1 cellular context compared by ENCODE assay signal in the genomic region with DNA sequence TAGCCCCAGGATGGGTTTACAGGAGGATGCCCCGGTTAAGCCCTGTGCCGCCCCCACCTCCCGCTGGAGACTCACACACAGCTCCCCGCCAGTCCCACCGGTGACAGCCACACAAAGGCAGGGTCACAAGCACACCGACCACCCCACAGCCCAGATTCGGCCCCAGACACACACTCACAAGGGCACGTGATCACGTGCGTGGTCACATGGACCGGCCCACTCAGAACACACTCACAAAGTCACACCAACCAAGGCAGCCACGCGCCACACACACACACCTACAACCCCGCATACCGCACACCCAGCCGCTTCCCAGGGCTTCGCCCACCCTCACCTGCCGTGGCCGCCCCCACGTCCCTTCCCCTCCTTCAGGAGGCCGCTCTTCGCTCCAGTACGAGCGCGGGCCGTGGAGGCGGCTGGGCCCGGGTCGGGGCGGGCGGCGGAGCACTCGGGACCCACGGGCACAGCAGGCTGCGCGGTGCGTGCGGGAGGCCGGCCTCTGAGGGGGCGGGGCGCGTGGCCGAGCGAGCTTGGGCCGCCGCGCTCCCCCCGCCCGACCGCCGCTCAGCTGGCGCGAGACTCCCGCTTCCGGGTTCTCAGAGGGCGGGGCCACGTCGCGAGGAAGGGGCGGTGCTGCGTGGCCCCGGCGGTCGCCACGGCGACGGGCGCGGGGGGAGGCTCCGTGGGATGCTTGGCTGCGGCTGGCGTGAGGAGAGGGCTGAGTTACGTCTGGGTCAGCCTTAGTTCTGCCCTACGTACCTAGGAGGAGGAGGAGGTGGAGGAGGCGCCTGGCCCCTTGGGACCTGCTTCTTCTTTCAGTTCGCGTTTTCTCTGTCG.
A peak's percentile ranks its signal among the peaks of the same experiment; 100 is the strongest.
TF ChIP-seq lines count a peak whose summit lies in the region.

A gene with protein sequence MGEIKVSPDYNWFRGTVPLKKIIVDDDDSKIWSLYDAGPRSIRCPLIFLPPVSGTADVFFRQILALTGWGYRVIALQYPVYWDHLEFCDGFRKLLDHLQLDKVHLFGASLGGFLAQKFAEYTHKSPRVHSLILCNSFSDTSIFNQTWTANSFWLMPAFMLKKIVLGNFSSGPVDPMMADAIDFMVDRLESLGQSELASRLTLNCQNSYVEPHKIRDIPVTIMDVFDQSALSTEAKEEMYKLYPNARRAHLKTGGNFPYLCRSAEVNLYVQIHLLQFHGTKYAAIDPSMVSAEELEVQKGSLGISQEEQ (minus strand): TSS at position 584 of the 837 bp plus-strand sequence. CDS start 6,345 bp downstream, outside the sequence.

TF ChIP-seq in K562, 482 proteins besides CTCF, POLR2A, EP300 and RAD21 (continued from another document and continues in another):
- TF ChIP-seq, protein P1, sequence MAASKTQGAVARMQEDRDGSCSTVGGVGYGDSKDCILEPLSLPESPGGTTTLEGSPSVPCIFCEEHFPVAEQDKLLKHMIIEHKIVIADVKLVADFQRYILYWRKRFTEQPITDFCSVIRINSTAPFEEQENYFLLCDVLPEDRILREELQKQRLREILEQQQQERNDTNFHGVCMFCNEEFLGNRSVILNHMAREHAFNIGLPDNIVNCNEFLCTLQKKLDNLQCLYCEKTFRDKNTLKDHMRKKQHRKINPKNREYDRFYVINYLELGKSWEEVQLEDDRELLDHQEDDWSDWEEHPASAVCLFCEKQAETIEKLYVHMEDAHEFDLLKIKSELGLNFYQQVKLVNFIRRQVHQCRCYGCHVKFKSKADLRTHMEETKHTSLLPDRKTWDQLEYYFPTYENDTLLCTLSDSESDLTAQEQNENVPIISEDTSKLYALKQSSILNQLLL (CRISPR knock-in tag; IDR thresholded peaks at IDR 0.05; ENCODE audit: borderline replicate concordance), result no peak
- TF ChIP-seq, protein P2, sequence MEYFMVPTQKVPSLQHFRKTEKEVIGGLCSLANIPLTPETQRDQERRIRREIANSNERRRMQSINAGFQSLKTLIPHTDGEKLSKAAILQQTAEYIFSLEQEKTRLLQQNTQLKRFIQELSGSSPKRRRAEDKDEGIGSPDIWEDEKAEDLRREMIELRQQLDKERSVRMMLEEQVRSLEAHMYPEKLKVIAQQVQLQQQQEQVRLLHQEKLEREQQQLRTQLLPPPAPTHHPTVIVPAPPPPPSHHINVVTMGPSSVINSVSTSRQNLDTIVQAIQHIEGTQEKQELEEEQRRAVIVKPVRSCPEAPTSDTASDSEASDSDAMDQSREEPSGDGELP (CRISPR knock-in tag; IDR thresholded peaks at IDR 0.05; ENCODE audit: borderline replicate concordance), result peak; percentile 98
- TF ChIP-seq, protein P3, sequence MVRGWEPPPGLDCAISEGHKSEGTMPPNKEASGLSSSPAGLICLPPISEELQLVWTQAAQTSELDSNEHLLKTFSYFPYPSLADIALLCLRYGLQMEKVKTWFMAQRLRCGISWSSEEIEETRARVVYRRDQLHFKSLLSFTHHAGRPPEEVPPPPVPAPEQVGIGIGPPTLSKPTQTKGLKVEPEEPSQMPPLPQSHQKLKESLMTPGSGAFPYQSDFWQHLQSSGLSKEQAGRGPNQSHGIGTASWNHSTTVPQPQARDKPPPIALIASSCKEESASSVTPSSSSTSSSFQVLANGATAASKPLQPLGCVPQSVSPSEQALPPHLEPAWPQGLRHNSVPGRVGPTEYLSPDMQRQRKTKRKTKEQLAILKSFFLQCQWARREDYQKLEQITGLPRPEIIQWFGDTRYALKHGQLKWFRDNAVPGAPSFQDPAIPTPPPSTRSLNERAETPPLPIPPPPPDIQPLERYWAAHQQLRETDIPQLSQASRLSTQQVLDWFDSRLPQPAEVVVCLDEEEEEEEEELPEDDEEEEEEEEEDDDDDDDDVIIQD (CRISPR knock-in tag; IDR thresholded peaks at IDR 0.05), result 0 out of 2 replicates have a peak, but pooled peaks have one; percentile 65
- no peak for TF ChIP-seq SMAD2 (IDR thresholded peaks at IDR 0.05; ENCODE audit: low read depth, low read length)
- TF ChIP-seq ZNF316 (IDR thresholded peaks at IDR 0.05), result 0 out of 2 replicates have a peak, but pooled peaks have one; percentile 39
- no peak for TF ChIP-seq IRF2 (CRISPR knock-in tag; IDR thresholded peaks at IDR 0.05)
- TF ChIP-seq CHD2 (IDR thresholded peaks at IDR 0.05; ENCODE audit: low read depth, low read length), result peak; percentile 86
- no peak for TF ChIP-seq ZNF174 (CRISPR knock-in tag; IDR thresholded peaks at IDR 0.05)
- no peak for TF ChIP-seq KHSRP (IDR thresholded peaks at IDR 0.05)
- no peak; the same call in 1 of the 2 replicates for TF ChIP-seq ZNF263 (CRISPR knock-in tag; IDR thresholded peaks at IDR 0.05; ENCODE audit: borderline replicate concordance)
- TF ChIP-seq FOXA3 (CRISPR knock-in tag; conservative IDR thresholded peaks at IDR 0.05 in 1 of 2, IDR thresholded peaks at IDR 0.05 in 1 of 2), result 0 out of 4 replicates have a peak, but pooled peaks of 1 of the 2 experiments have one; percentile 32
- TF ChIP-seq, protein P4, sequence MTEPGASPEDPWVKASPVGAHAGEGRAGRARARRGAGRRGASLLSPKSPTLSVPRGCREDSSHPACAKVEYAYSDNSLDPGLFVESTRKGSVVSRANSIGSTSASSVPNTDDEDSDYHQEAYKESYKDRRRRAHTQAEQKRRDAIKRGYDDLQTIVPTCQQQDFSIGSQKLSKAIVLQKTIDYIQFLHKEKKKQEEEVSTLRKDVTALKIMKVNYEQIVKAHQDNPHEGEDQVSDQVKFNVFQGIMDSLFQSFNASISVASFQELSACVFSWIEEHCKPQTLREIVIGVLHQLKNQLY (CRISPR knock-in tag; conservative IDR thresholded peaks at IDR 0.05), result peak in 1 of 2 experiments; percentile 96; a peak in 2 of 4 replicates
- no peak for TF ChIP-seq FOXA1 (IDR thresholded peaks at IDR 0.05; ENCODE audit: borderline replicate concordance)
- no peak for TF ChIP-seq ZNF274 (IDR thresholded peaks at IDR 0.05; ENCODE audit: borderline replicate concordance, low read depth, low read length)
- no peak for TF ChIP-seq ZNF224 (CRISPR knock-in tag; IDR thresholded peaks at IDR 0.05)
- TF ChIP-seq HNRNPH1 (optimal IDR thresholded peaks at IDR 0.05; ENCODE audit: low read depth, low read length), result no peak
- TF ChIP-seq, protein P5, sequence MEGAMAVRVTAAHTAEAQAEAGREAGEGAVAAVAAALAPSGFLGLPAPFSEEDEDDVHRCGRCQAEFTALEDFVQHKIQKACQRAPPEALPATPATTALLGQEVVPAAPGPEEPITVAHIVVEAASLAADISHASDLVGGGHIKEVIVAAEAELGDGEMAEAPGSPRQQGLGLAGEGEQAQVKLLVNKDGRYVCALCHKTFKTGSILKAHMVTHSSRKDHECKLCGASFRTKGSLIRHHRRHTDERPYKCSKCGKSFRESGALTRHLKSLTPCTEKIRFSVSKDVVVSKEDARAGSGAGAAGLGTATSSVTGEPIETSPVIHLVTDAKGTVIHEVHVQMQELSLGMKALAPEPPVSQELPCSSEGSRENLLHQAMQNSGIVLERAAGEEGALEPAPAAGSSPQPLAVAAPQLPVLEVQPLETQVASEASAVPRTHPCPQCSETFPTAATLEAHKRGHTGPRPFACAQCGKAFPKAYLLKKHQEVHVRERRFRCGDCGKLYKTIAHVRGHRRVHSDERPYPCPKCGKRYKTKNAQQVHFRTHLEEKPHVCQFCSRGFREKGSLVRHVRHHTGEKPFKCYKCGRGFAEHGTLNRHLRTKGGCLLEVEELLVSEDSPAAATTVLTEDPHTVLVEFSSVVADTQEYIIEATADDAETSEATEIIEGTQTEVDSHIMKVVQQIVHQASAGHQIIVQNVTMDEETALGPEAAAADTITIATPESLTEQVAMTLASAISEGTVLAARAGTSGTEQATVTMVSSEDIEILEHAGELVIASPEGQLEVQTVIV (CRISPR knock-in tag; IDR thresholded peaks at IDR 0.05; ENCODE audit: borderline replicate concordance), result no peak
- TF ChIP-seq ASH1L (IDR thresholded peaks at IDR 0.05; ENCODE audit: borderline replicate concordance, low read depth, partially characterized antibody), result no peak
- TF ChIP-seq CREBBP (IDR thresholded peaks at IDR 0.05; ENCODE audit: low read depth, low read length), result no peak
- TF ChIP-seq, protein P6, sequence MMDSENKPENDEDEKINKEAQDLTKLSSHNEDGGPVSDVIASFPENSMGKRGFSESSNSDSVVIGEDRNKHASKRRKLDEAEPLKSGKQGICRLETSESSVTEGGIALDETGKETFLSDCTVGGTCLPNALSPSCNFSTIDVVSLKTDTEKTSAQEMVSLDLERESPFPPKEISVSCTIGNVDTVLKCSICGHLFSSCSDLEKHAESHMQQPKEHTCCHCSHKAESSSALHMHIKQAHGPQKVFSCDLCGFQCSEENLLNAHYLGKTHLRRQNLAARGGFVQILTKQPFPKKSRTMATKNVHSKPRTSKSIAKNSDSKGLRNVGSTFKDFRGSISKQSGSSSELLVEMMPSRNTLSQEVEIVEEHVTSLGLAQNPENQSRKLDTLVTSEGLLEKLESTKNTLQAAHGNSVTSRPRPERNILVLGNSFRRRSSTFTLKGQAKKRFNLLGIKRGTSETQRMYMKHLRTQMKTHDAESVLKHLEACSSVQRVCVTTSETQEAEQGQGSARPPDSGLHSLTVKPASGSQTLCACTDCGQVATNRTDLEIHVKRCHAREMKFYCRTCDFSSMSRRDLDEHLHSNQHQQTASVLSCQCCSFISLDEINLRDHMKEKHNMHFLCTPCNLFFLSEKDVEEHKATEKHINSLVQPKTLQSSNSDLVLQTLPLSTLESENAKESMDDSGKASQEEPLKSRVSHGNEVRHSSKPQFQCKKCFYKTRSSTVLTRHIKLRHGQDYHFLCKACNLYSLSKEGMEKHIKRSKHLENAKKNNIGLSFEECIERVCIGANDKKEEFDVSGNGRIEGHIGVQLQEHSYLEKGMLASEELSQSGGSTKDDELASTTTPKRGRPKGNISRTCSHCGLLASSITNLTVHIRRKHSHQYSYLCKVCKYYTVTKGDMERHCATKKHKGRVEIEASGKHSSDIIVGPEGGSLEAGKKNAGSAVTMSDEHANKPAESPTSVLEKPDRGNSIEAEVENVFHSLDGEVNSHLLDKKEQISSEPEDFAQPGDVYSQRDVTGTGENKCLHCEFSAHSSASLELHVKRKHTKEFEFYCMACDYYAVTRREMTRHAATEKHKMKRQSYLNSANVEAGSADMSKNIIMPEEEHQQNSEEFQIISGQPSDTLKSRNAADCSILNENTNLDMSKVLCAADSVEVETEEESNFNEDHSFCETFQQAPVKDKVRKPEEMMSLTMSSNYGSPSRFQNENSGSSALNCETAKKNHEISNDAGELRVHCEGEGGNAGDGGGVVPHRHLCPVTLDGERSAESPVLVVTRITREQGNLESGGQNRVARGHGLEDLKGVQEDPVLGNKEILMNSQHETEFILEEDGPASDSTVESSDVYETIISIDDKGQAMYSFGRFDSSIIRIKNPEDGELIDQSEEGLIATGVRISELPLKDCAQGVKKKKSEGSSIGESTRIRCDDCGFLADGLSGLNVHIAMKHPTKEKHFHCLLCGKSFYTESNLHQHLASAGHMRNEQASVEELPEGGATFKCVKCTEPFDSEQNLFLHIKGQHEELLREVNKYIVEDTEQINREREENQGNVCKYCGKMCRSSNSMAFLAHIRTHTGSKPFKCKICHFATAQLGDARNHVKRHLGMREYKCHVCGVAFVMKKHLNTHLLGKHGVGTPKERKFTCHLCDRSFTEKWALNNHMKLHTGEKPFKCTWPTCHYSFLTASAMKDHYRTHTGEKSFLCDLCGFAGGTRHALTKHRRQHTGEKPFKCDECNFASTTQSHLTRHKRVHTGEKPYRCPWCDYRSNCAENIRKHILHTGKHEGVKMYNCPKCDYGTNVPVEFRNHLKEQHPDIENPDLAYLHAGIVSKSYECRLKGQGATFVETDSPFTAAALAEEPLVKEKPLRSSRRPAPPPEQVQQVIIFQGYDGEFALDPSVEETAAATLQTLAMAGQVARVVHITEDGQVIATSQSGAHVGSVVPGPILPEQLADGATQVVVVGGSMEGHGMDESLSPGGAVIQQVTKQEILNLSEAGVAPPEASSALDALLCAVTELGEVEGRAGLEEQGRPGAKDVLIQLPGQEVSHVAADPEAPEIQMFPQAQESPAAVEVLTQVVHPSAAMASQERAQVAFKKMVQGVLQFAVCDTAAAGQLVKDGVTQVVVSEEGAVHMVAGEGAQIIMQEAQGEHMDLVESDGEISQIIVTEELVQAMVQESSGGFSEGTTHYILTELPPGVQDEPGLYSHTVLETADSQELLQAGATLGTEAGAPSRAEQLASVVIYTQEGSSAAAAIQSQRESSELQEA (IDR thresholded peaks at IDR 0.05; ENCODE audit: low read depth), result no peak
- no peak for TF ChIP-seq ZNF75A (CRISPR knock-in tag; IDR thresholded peaks at IDR 0.05)
- TF ChIP-seq, protein P7, sequence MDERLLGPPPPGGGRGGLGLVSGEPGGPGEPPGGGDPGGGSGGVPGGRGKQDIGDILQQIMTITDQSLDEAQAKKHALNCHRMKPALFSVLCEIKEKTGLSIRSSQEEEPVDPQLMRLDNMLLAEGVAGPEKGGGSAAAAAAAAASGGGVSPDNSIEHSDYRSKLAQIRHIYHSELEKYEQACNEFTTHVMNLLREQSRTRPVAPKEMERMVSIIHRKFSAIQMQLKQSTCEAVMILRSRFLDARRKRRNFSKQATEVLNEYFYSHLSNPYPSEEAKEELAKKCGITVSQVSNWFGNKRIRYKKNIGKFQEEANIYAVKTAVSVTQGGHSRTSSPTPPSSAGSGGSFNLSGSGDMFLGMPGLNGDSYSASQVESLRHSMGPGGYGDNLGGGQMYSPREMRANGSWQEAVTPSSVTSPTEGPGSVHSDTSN (CRISPR knock-in tag; IDR thresholded peaks at IDR 0.05; ENCODE audit: low read depth), result no peak
- TF ChIP-seq, protein P7 (tag; conservative IDR thresholded peaks at IDR 0.05; ENCODE audit: low read depth), result no peak
- peak; percentile 51 for TF ChIP-seq NEUROD1 (IDR thresholded peaks at IDR 0.05; ENCODE audit: borderline replicate concordance, low read depth, low read length, partially characterized antibody)
- TF ChIP-seq PHF21A (IDR thresholded peaks at IDR 0.05; ENCODE audit: borderline replicate concordance, low read depth), result no peak
- TF ChIP-seq ZNF140 (CRISPR knock-in tag; IDR thresholded peaks at IDR 0.05), result no peak
- TF ChIP-seq ZNF780A (CRISPR knock-in tag; IDR thresholded peaks at IDR 0.05), result no peak
